In the genomic region with DNA sequence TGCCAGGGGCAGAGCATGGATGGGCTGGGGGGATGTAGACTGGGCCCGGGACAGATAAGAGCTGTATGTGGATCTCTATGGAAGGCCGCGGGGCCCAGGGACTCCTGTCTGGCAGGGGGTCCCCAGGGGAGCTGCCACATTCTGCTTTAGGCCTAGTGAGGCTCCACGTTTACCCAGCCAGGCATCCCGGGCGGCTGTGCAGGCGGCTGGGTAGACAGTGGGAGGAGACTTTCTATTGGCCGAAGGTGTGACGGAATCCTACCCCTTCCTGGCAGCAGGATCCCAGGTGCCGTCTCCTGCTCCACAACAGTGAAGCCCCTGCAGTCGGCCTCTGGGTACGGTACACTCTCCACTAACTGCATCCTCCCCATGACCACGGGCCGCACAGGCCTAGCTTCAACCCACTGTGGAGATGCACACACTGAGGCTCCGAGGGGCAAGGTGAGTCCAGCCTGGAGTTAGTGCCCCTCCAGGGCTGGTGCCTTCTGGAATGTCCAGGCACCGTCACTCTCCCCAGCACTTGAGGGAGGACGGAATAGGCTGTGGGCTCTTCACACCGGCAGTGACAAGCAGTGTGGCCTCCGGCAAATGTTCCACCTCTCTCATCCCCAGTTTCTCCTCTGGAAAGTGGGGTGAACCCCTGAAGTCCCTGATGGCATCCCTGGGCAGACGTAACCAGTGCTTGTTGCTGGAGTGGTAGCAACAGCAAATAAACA, we compare ENCODE assay signal across 13 cellular contexts. TPM values are rescaled to one million over a fixed set of nuclear protein-coding genes. Genes with fewer than 3 reads are reported as not detected.
A peak's percentile ranks its signal among the peaks of the same experiment; 100 is the strongest.
DNase-seq lines count a peak whose midpoint lies in the region; ATAC-seq, FAIRE-seq and TF ChIP-seq lines count a peak whose summit lies in the region.
"Had no signal": no experiment of that assay in that cellular context is flagged by ENCODE, and none has a peak within 500 bp of the region (broad histone marks: within the 10 kb centered on the region; RNA-seq: fewer than 3 reads in every experiment).

No MANE protein-coding gene starts in this region.

- no peak overlapping the region for H3K4me3 Mint-ChIP-seq in immature natural killer cell

- H3K36me3 ChIP-seq in H1 (ENCODE audit: control insufficient read depth in 2 of 4, insufficient read depth in 4 of 4, low read length in 3 of 4) (peaks cover 3 to 7% (median 4%) of the 10 kb centered on the region in 4 experiments; a peak in 5 of 8 replicates), mucosa of descending colon (ENCODE audit: low read depth) (no peaks in the 10 kb centered on the region)

- CTCF ChIA-PET in H1 (lab: Charles Lee; ENCODE audit: partially characterized antibody) = interaction anchor here (0.9 to 4.8 kb wide), 4 partner anchors 12 to 34 kb away, joined by 3 to 28 read pairs (median 4); no protein-coding TSS in a partner anchor

- H3K9me3 Mint-ChIP-seq in immature natural killer cell = no peaks in the 10 kb centered on the region

- H2BK15ac ChIP-seq in H1 (ENCODE audit: low read length) = no peak overlapping the region

- H3K9ac ChIP-seq in H1 (replicated peaks in 1 of 4; ENCODE audit: extremely low read depth in 1 of 4, low read depth in 3 of 4, low read length in 3 of 4) = no peak overlapping the region

- TF ChIP-seq POLR2A in H1 (IDR thresholded peaks at IDR 0.05; ENCODE audit: control extremely low read depth in 1 of 2, low read depth in 2 of 2, low read length in 2 of 2) = no peak

- peaks cover 9% of the 10 kb centered on the region for H3K79me1 ChIP-seq in H1 (ENCODE audit: low read depth, low read length)

- no peak overlapping the region for H4K5ac ChIP-seq in H1 (ENCODE audit: insufficient read length, low read depth, low read length)

- WGBS in H1 (ENCODE audit: extremely low coverage in 1 of 2, insufficient coverage in 1 of 2, insufficient read length in 1 of 2, insufficient replicate concordance in 2 of 2, low coverage in 1 of 2, low lambda C conversion rate in 2 of 2, missing lambda C conversion rate in 1 of 2), 2 experiments = 89% methylated on average over 20 of the region's 20 CpGs; no CpG with 5 or more reads in 1 of the 2 experiments

- H3K23me2 ChIP-seq in H1 (ENCODE audit: low read depth, low read length) = peaks cover 8% of the 10 kb centered on the region; the same call in 1 of the 2 replicates

- peaks cover 15 to 16% of the 10 kb centered on the region in 2 donors for H3K4me1 Mint-ChIP-seq in immature natural killer cell

- no peak overlapping the region for H3K4me2 ChIP-seq in H1 (ENCODE audit: insufficient read depth in 1 of 2, low read depth in 2 of 2, low read length in 2 of 2)

- intact Hi-C loops in Right ventricle myocardium inferior (cut with DNase I) = no loop called here
- intact Hi-C loops in left cardiac atrium (cut with DNase I) = loop anchor here in 1 of 2 donors (5.0 kb wide), 1 partner anchor 50 kb away; no protein-coding TSS in a partner anchor
- intact Hi-C loops in mucosa of descending colon (cut with DNase I, micrococcal nuclease) = loop anchor here in 1 of 2 donors (5.0 to 10.0 kb wide), 2 partner anchors 430 to 518 kb away; no protein-coding TSS in a partner anchor

- no peak for TF ChIP-seq CTCF in H1 (IDR thresholded peaks at IDR 0.05; ENCODE audit: control extremely low read depth in 1 of 3, insufficient read depth in 1 of 3, low read depth in 1 of 3, low read length in 3 of 3)
- TF ChIP-seq CTCF in mucosa of descending colon (IDR thresholded peaks at IDR 0.05) = no peak

- H3K4me3 ChIP-seq in H1 (ENCODE audit: extremely low read depth in 1 of 4, insufficient read depth in 2 of 4, low read depth in 3 of 4, low read length in 4 of 4) (no peak overlapping the region), mucosa of descending colon (no peak overlapping the region)

- H3K14ac ChIP-seq in H1 (ENCODE audit: insufficient read length) = no peak overlapping the region

- no peak overlapping the region for H4K91ac ChIP-seq in H1 (replicated peaks; ENCODE audit: insufficient read length, low read length)

- H3K27me3 ChIP-seq in H1 (replicated peaks in 1 of 4; ENCODE audit: control insufficient read depth in 3 of 4, extremely low read depth in 1 of 4, insufficient read depth in 3 of 4, low read length in 3 of 4) = no peaks in the 10 kb centered on the region

- H2BK12ac ChIP-seq in H1 (ENCODE audit: low read depth, low read length) = no peak overlapping the region

- no peak overlapping the region for H3K56ac ChIP-seq in H1 (replicated peaks; ENCODE audit: insufficient read length, low read depth, low read length)

- no peak for ATAC-seq in Right ventricle myocardium inferior
- no peak for ATAC-seq in left cardiac atrium
- ATAC-seq in mucosa of descending colon = no peak
- no peak for ATAC-seq in HG02798 (IDR thresholded peaks at IDR 0.05; ENCODE audit: poor library complexity, unreplicated experiment)
- ATAC-seq in GM19328 (IDR thresholded peaks at IDR 0.05; ENCODE audit: unreplicated experiment) = no peak
- ATAC-seq: HCT116 had no signal

- H2BK5ac ChIP-seq in H1 (ENCODE audit: low read depth, low read length) = peak overlapping the region; percentile 9; the same call in 1 of the 2 replicates

- H2AFZ ChIP-seq in H1 (ENCODE audit: low read length) = no peak overlapping the region

- no peaks in the 10 kb centered on the region for H3K36me3 Mint-ChIP-seq in immature natural killer cell

- peaks cover 3 to 18% of the 10 kb centered on the region in 2 experiments for H4K20me1 ChIP-seq in H1 (replicated peaks in 1 of 2; ENCODE audit: control insufficient read depth in 1 of 2, insufficient read depth in 2 of 2, low read length in 2 of 2)

- POLR2A ChIA-PET in H1 (lab: Charles Lee; ENCODE audit: partially characterized antibody) = no interaction called here

- H3K9me3 ChIP-seq in H1 (ENCODE audit: insufficient read depth in 2 of 2, low read depth in 1 of 2, low read length in 1 of 2) = no peaks in the 10 kb centered on the region
- H3K9me3 ChIP-seq in mucosa of descending colon = no peaks in the 10 kb centered on the region

- no peak for FAIRE-seq in H1 (lab: Jason Lieb, UNC)
- FAIRE-seq: small intestine, TTC549 had no signal

- no peak overlapping the region for H2AK5ac ChIP-seq in H1 (ENCODE audit: low read depth, low read length)

- no peak overlapping the region for H3K27ac Mint-ChIP-seq in immature natural killer cell

- peak; percentile 58 for DNase-seq in Right ventricle myocardium inferior (ENCODE audit: missing footprints)
- DNase-seq in left cardiac atrium = no peak
- DNase-seq in H1 (ENCODE audit: low read depth in 1 of 2, low spot score in 2 of 2) = no peak
- peak in 2 of 3 donors; percentile 1 to 38 for DNase-seq in mucosa of descending colon
- DNase-seq in T1000 (lab: John Stamatoyannopoulos, UW) = no peak
- no peak for DNase-seq in immature natural killer cell
- DNase-seq: dermis blood vessel endothelial cell, Karpas-422 had no signal

- no peak overlapping the region for H3K18ac ChIP-seq in H1 (ENCODE audit: extremely low read depth, low read length)

- no peak for TF ChIP-seq RAD21 in H1 (IDR thresholded peaks at IDR 0.05 in 1 of 2, conservative IDR thresholded peaks at IDR 0.05 in 1 of 2; ENCODE audit: low read depth in 2 of 2, low read length in 2 of 2)

- H2BK120ac ChIP-seq in H1 (replicated peaks; ENCODE audit: low read depth, low read length) = no peak overlapping the region

- peaks cover 0 to 13% of the 10 kb centered on the region in 2 experiments; a peak in 3 of 4 replicates for H3K79me2 ChIP-seq in H1 (ENCODE audit: control insufficient read depth in 1 of 2, insufficient read depth in 2 of 2, low read length in 2 of 2)

- H2BK20ac ChIP-seq in H1 (ENCODE audit: low read length) = no peak overlapping the region

- no peak overlapping the region for H3K4ac ChIP-seq in H1 (replicated peaks; ENCODE audit: insufficient read length, low read depth, low read length)

- no peak overlapping the region for H3K23ac ChIP-seq in H1 (ENCODE audit: insufficient read length)

- H4K8ac ChIP-seq in H1 (ENCODE audit: extremely low read depth, insufficient read depth, low read length) = peak overlapping the region; percentile 16; the same call in 1 of the 2 replicates

- H3K27me3 Mint-ChIP-seq in immature natural killer cell (ENCODE audit: low read depth in 3 of 3) = peaks cover 0 to 5% (median 5%) of the 10 kb centered on the region in 3 donors

- H3K4me1 ChIP-seq in H1 (replicated peaks in 1 of 4; ENCODE audit: control insufficient read depth in 3 of 4, insufficient read depth in 4 of 4, low read length in 3 of 4) = peaks cover 0 to 11% (median 2%) of the 10 kb centered on the region in 4 experiments; a peak in 3 of 7 replicates
- no peaks in the 10 kb centered on the region for H3K4me1 ChIP-seq in mucosa of descending colon (ENCODE audit: low read depth)

- no peak overlapping the region for H3K27ac ChIP-seq in H1 (ENCODE audit: low read depth, low read length)

- no peak for TF ChIP-seq EP300 in H1 (IDR thresholded peaks at IDR 0.05; ENCODE audit: borderline replicate concordance in 1 of 2, low read depth in 2 of 2, low read length in 2 of 2)

RNA-seq across cellular contexts. Expression of a gene that starts 36.8 kb away (rescaled TPM):
- total RNA-seq in Right ventricle myocardium inferior (0.22 TPM), left cardiac atrium (under 1 TPM in 1 of 2 donors, not detected in 1; 0.47 TPM), mucosa of descending colon (10 to 100 TPM in 1 of 3 donors, 1 to 10 TPM in 2; 1.8 to 12.8 (median 3.6) TPM)
- not detected in 2 replicates for total RNA-seq in H1 (2021; fragmentation: NEBNext Ultra II Directional; extraction: Animal tissue kit (Norgen Biotek cat#: 25700))
- polyA plus RNA-seq in H1 (2011; rRNA removed) (not detected in 2 replicates), immature natural killer cell (10 to 100 TPM; 29.0 to 43.5 (median 32.2) TPM)
- polyA plus RNA-seq in H1 (2011; cell fraction: cytosol; rRNA removed) = not detected
- polyA plus RNA-seq in H1 (2011; cell fraction: nucleus; rRNA removed) = not detected
- not detected in 4 replicates for polyA plus RNA-seq in H1 (2012, experiment 1 of 2)
- not detected for polyA plus RNA-seq in H1 (2012, experiment 2 of 2)
- not detected for polyA plus RNA-seq in H1 (2013, experiment 1 of 2)
- not detected for polyA plus RNA-seq in H1 (2013, experiment 2 of 2)
- polyA minus RNA-seq in H1 (2011; rRNA and poly(A)+ RNA removed) = not detected in 2 replicates
- not detected for polyA minus RNA-seq in H1 (2011; cell fraction: cytosol; rRNA and poly(A)+ RNA removed)
- not detected for polyA minus RNA-seq in H1 (2011; cell fraction: nucleus; rRNA and poly(A)+ RNA removed)
- total RNA-seq: dermis blood vessel endothelial cell had no signal

RNA-seq across cellular contexts. Expression of a gene that starts 52.8 kb away (rescaled TPM):
- total RNA-seq in Right ventricle myocardium inferior (23.9 TPM), left cardiac atrium (10 to 100 TPM; 28.3 to 60.3 TPM), mucosa of descending colon (10 to 100 TPM; 18.5 to 35.5 (median 23.5) TPM)
- total RNA-seq in H1 (2021; fragmentation: NEBNext Ultra II Directional; extraction: Animal tissue kit (Norgen Biotek cat#: 25700)) = 20.0 and 20.5 TPM in 2 replicates
- polyA plus RNA-seq in H1 (2011; rRNA removed) (12.7 and 18.1 TPM in 2 replicates), immature natural killer cell (not detected)
- 10.3 TPM for polyA plus RNA-seq in H1 (2011; cell fraction: cytosol; rRNA removed)
- polyA plus RNA-seq in H1 (2011; cell fraction: nucleus; rRNA removed) = 21.0 TPM
- polyA plus RNA-seq in H1 (2012, experiment 1 of 2) = 3.8 to 11.4 TPM (median 10.2 TPM) in 4 replicates
- 7.9 TPM for polyA plus RNA-seq in H1 (2012, experiment 2 of 2)
- polyA plus RNA-seq in H1 (2013, experiment 1 of 2) = 17.9 TPM
- polyA plus RNA-seq in H1 (2013, experiment 2 of 2) = 19.1 TPM
- 5.6 and 6.0 TPM in 2 replicates for polyA minus RNA-seq in H1 (2011; rRNA and poly(A)+ RNA removed)
- 15.3 TPM for polyA minus RNA-seq in H1 (2011; cell fraction: cytosol; rRNA and poly(A)+ RNA removed)
- polyA minus RNA-seq in H1 (2011; cell fraction: nucleus; rRNA and poly(A)+ RNA removed) = 12.0 TPM

Comparison
In these comparisons a context has a peak if more than half of its experiments do, and no peak if none do; other contexts are left out.
1. DNase-seq: peak in Right ventricle myocardium inferior (single experiment) and mucosa of descending colon (2 of 3); none in left cardiac atrium (single experiment), H1 (0 of 2), T1000 (single experiment) and immature natural killer cell (0 of 3).